In the genomic region with DNA sequence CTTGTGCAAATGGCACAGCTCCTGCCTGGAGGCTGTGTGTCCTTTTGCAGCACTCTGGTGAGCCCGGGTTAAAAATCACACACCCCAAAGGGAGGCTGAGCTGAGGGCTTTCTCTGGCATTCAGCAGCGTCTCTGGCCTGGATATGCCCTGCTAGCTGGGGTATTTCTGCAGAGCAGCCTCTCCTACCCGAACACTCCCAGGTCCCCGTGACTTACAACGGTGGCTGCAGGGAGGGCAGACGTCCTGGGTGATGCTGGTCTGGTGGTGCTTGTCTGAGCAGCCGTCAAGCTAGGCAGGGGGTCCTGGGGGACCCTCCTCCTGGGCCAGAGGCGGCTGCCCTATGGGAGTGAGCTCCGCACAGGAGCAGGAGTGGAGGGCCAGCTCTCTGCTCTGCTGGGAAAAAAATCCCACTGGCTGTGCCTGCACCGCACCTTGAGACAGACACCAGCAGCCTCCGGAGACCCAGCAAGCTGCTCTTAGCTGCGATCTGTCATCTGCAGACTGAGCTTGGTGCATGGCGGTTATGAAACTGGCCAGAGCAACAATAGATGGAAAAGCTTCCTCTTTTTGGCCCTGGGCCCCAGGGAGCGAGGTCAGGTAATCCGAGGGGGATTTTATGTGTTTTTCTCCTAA, we compare ENCODE assay signal across 9 cellular contexts. TPM values are rescaled to one million over a fixed set of nuclear protein-coding genes. Genes with fewer than 3 reads are reported as not detected.
DNase-seq lines count a peak whose midpoint lies in the region; ATAC-seq and TF ChIP-seq lines count a peak whose summit lies in the region.
"Had no signal": no experiment of that assay in that cellular context is flagged by ENCODE, and none has a peak within 500 bp of the region (broad histone marks: within the 10 kb centered on the region; RNA-seq: fewer than 3 reads in every experiment).

No MANE protein-coding gene starts in this region.

- no peak overlapping the region for H3K4me3 Mint-ChIP-seq in activated T-helper 17 cell treated with anti-CD3 and anti-CD28 coated beads, Interleukin-2, amount 50 U/mL, for 72 hours

- DNase-seq in GM13977 (ENCODE audit: low spot score) (peak; percentile 48), retina (peak; percentile 38), NK-92 (lab: John Stamatoyannopoulos, UW; ENCODE audit: unreplicated experiment) (no peak), omental fat pad (ENCODE audit: low spot score) (no peak), NCI-H2081 treated with DMSO at 0.1 percent for 48 hours (lab: John Stamatoyannopoulos, UW) (no peak)

- peaks cover 73% of the 10 kb centered on the region for H3K36me3 Mint-ChIP-seq in activated T-helper 17 cell treated with anti-CD3 and anti-CD28 coated beads, Interleukin-2, amount 50 U/mL, for 72 hours (ENCODE audit: low read depth)

- TF ChIP-seq CTCF in GM13977 (IDR thresholded peaks at IDR 0.05; ENCODE audit: extremely low read depth, insufficient read depth, missing control alignments) (no peak), omental fat pad (IDR thresholded peaks at IDR 0.05) (no peak)

- H3K9me3 Mint-ChIP-seq in activated T-helper 17 cell treated with anti-CD3 and anti-CD28 coated beads, Interleukin-2, amount 50 U/mL, for 72 hours: peaks cover 5% of the 10 kb centered on the region

- no peak overlapping the region for H3K27ac Mint-ChIP-seq in activated T-helper 17 cell treated with anti-CD3 and anti-CD28 coated beads, Interleukin-2, amount 50 U/mL, for 72 hours

- peaks cover 10% of the 10 kb centered on the region for H3K4me1 Mint-ChIP-seq in activated T-helper 17 cell treated with anti-CD3 and anti-CD28 coated beads, Interleukin-2, amount 50 U/mL, for 72 hours

- no peaks in the 10 kb centered on the region for H3K27me3 Mint-ChIP-seq in activated T-helper 17 cell treated with anti-CD3 and anti-CD28 coated beads, Interleukin-2, amount 50 U/mL, for 72 hours

- in situ Hi-C loops in GM13977 (cut with MboI; ENCODE audit: low pct_unique_long_range_greater_than_20kb, low sequenced_read_pairs, unreplicated experiment): no loop called here

- peak; percentile 71 for ATAC-seq in GM21423 (IDR thresholded peaks at IDR 0.05; ENCODE audit: unreplicated experiment)
- peak; percentile 41 for ATAC-seq in HG03565 (IDR thresholded peaks at IDR 0.05; ENCODE audit: unreplicated experiment)
- peak; percentile 17 for ATAC-seq in activated T-helper 17 cell treated with anti-CD3 and anti-CD28 coated beads, Interleukin-2, amount 50 U/mL, for 72 hours (replicated peaks)
- ATAC-seq in omental fat pad (ENCODE audit: low FRiP score): no peak

RNA-seq across cellular contexts. Expression of gene ASMTL, which starts 41.3 kb away (rescaled TPM):
- total RNA-seq in activated T-helper 17 cell treated with anti-CD3 and anti-CD28 coated beads, Interleukin-2, amount 50 U/mL, for 72 hours: 10 to 100 TPM; 50.6 to 65.5 TPM
- total RNA-seq in omental fat pad: 10 to 100 TPM; 17.9 to 27.3 (median 21.8) TPM

RNA-seq across cellular contexts. Expression of gene P2RY8, which starts 43.0 kb away (rescaled TPM):
- 100 to 1,000 TPM in 1 of 2 donors, 10 to 100 TPM in 1; 89.0 to 105 TPM for total RNA-seq in activated T-helper 17 cell treated with anti-CD3 and anti-CD28 coated beads, Interleukin-2, amount 50 U/mL, for 72 hours
- 1 to 10 TPM; 1.7 to 5.5 (median 2.9) TPM for total RNA-seq in omental fat pad
- total RNA-seq: NCI-H460 had no signal

Comparison
In these comparisons a context has a peak if more than half of its experiments do, and no peak if none do; other contexts are left out.
1. DNase-seq: peak in GM13977 (single experiment) and retina (single experiment); none in NK-92 (single experiment), omental fat pad (single experiment) and NCI-H2081 treated with DMSO at 0.1 percent for 48 hours (single experiment).
2. RNA of gene P2RY8, which starts 43.0 kb away (total RNA-seq): 89.0 to 105 TPM in activated T-helper 17 cell treated with anti-CD3 and anti-CD28 coated beads, Interleukin-2, amount 50 U/mL, for 72 hours; 1.7 to 5.5 TPM in omental fat pad; every median in the first group is over 10 times any median in the second.